ENCODE assay signal across 14 cellular contexts in genomic region chr12:120048258-120048657, GRCh38. TPM values are rescaled to one million over a fixed set of nuclear protein-coding genes. Genes with fewer than 3 reads are reported as not detected.
A peak's percentile ranks its signal among the peaks of the same experiment; 100 is the strongest.
DNase-seq lines count a peak whose midpoint lies in the region; ATAC-seq and TF ChIP-seq lines count a peak whose summit lies in the region.
"Had no signal": no experiment of that assay in that cellular context is flagged by ENCODE, and none has a peak within 500 bp of the region (broad histone marks: within the 10 kb centered on the region; RNA-seq: fewer than 3 reads in every experiment).

No MANE protein-coding gene starts in this region.

- H3K27me3 ChIP-seq in PC-9 (ENCODE audit: insufficient read depth, low read depth), result no peaks in the 10 kb centered on the region

- no peak overlapping the region for H3K4me3 ChIP-seq in PC-9
- H3K4me3 ChIP-seq: MG63 had no signal

- POLR2A ChIA-PET in PC-9 (lab: Charles Lee; ENCODE audit: unreplicated experiment), result no interaction called here

- H3K27ac ChIP-seq in PC-9, result peak overlapping the region; percentile 69

- ATAC-seq in stimulated activated effector memory CD8-positive, alpha-beta T cell treated with anti-CD3 and anti-CD28 coated beads, Interleukin-12 subunit alpha, Interleukin-12 subunit beta, amount 100 ng/mL, for 72 hours, result no peak

- no peaks in the 10 kb centered on the region for H4K20me1 ChIP-seq in PC-9 (ENCODE audit: insufficient read depth)

- CTCF ChIA-PET in PC-9 (lab: Charles Lee), result interaction anchor here (0.6 kb wide), 1 partner anchor 41 kb away, joined by 8 read pairs; no protein-coding TSS in a partner anchor

- H3K9me2 ChIP-seq in PC-9 (ENCODE audit: insufficient read depth), result no peaks in the 10 kb centered on the region

- no peaks in the 10 kb centered on the region for H3K79me2 ChIP-seq in PC-9 (ENCODE audit: low read depth)

- peaks cover 29% of the 10 kb centered on the region for H3K36me3 Mint-ChIP-seq in activated naive CD4-positive, alpha-beta T cell treated with anti-CD3 and anti-CD28 coated beads, Interleukin-2, amount 50 U/mL, for 24 hours
- H3K36me3 Mint-ChIP-seq in activated naive CD8-positive, alpha-beta T cell, result peaks cover 27% of the 10 kb centered on the region
- H3K36me3 Mint-ChIP-seq in stimulated activated effector memory CD8-positive, alpha-beta T cell treated with anti-CD3 and anti-CD28 coated beads, Interleukin-12 subunit alpha, Interleukin-12 subunit beta, amount 100 ng/mL, for 72 hours, result peaks cover 10% of the 10 kb centered on the region

- peak overlapping the region; percentile 91 for H3K27ac Mint-ChIP-seq in activated naive CD4-positive, alpha-beta T cell treated with anti-CD3 and anti-CD28 coated beads, Interleukin-2, amount 50 U/mL, for 24 hours
- peak overlapping the region; percentile 69 for H3K27ac Mint-ChIP-seq in activated naive CD8-positive, alpha-beta T cell
- H3K27ac Mint-ChIP-seq in stimulated activated effector memory CD8-positive, alpha-beta T cell treated with anti-CD3 and anti-CD28 coated beads, Interleukin-12 subunit alpha, Interleukin-12 subunit beta, amount 100 ng/mL, for 72 hours, result peak overlapping the region; percentile 88

- no peak for TF ChIP-seq CTCF in PC-9 (conservative IDR thresholded peaks at IDR 0.05)

- H3F3A ChIP-seq in PC-9 (ENCODE audit: insufficient read depth, low read depth), result 0 out of 2 replicates have a peak, but pooled peaks cover 13% of the 10 kb centered on the region

- no TSS peak for BruUV-seq in PC-9 (replicated peaks; lab: Mats Ljungman, UMichigan)

- H3K4me3 Mint-ChIP-seq in activated naive CD4-positive, alpha-beta T cell treated with anti-CD3 and anti-CD28 coated beads, Interleukin-2, amount 50 U/mL, for 24 hours, result peak overlapping the region; percentile 54
- H3K4me3 Mint-ChIP-seq in activated naive CD8-positive, alpha-beta T cell, result no peak overlapping the region
- H3K4me3 Mint-ChIP-seq in stimulated activated effector memory CD8-positive, alpha-beta T cell treated with anti-CD3 and anti-CD28 coated beads, Interleukin-12 subunit alpha, Interleukin-12 subunit beta, amount 100 ng/mL, for 72 hours, result no peak overlapping the region

- DNase-seq in activated naive CD4-positive, alpha-beta T cell (lab: John Stamatoyannopoulos, UW), result no peak
- DNase-seq in PC-9 (no peak), C1 segment of cervical spinal cord (lab: John Stamatoyannopoulos, UW) (no peak)
- no peak for DNase-seq in stimulated activated effector memory CD8-positive, alpha-beta T cell treated with anti-CD3 and anti-CD28 coated beads, Interleukin-12 subunit alpha, Interleukin-12 subunit beta, amount 100 ng/mL, for 72 hours (ENCODE audit: low spot score in 2 of 2)
- no peak for DNase-seq in stimulated activated CD4-positive, alpha-beta T cell treated with anti-CD3 and anti-CD28 coated beads, Interleukin-4, amount 100 ng/mL, for 4 hours
- DNase-seq: Caco-2, MG63, NCI-H1092 treated with DMSO at 0.1 percent for 48 hours, NCI-H187 treated with DMSO at 0.1 percent for 48 hours, NCI-H2171, NCI-H446 treated with DMSO at 0.1 percent for 48 hours, NCI-H748 treated with DMSO at 0.1 percent for 48 hours had no signal

- intact Hi-C loops in PC-9 (cut with micrococcal nuclease; ENCODE audit: unreplicated experiment), result no loop called here

- peaks cover 54% of the 10 kb centered on the region for H3K4me1 Mint-ChIP-seq in activated naive CD4-positive, alpha-beta T cell treated with anti-CD3 and anti-CD28 coated beads, Interleukin-2, amount 50 U/mL, for 24 hours
- peaks cover 41% of the 10 kb centered on the region for H3K4me1 Mint-ChIP-seq in activated naive CD8-positive, alpha-beta T cell (ENCODE audit: low read depth)
- H3K4me1 Mint-ChIP-seq in stimulated activated effector memory CD8-positive, alpha-beta T cell treated with anti-CD3 and anti-CD28 coated beads, Interleukin-12 subunit alpha, Interleukin-12 subunit beta, amount 100 ng/mL, for 72 hours, result peaks cover 42% of the 10 kb centered on the region

- no peaks in the 10 kb centered on the region for H3K9me3 ChIP-seq in PC-9 (ENCODE audit: insufficient read depth, low read depth)
- H3K9me3 ChIP-seq: MG63 had no signal

- H3K27me3 Mint-ChIP-seq in activated naive CD4-positive, alpha-beta T cell treated with anti-CD3 and anti-CD28 coated beads, Interleukin-2, amount 50 U/mL, for 24 hours, result no peaks in the 10 kb centered on the region
- no peaks in the 10 kb centered on the region for H3K27me3 Mint-ChIP-seq in activated naive CD8-positive, alpha-beta T cell

- H2AFZ ChIP-seq in PC-9, result no peak overlapping the region

- no peaks in the 10 kb centered on the region for H3K36me3 ChIP-seq in PC-9 (ENCODE audit: low read depth)
- H3K36me3 ChIP-seq: MG63 had no signal

- H3K9me3 Mint-ChIP-seq in activated naive CD4-positive, alpha-beta T cell treated with anti-CD3 and anti-CD28 coated beads, Interleukin-2, amount 50 U/mL, for 24 hours, result peaks cover 8% of the 10 kb centered on the region
- H3K9me3 Mint-ChIP-seq in activated naive CD8-positive, alpha-beta T cell (ENCODE audit: low read depth), result no peaks in the 10 kb centered on the region
- H3K9me3 Mint-ChIP-seq in stimulated activated effector memory CD8-positive, alpha-beta T cell treated with anti-CD3 and anti-CD28 coated beads, Interleukin-12 subunit alpha, Interleukin-12 subunit beta, amount 100 ng/mL, for 72 hours, result no peaks in the 10 kb centered on the region

- H3K4me1 ChIP-seq in PC-9 (replicated peaks; ENCODE audit: insufficient read depth), result peaks cover 39% of the 10 kb centered on the region

- H3K4me2 ChIP-seq in PC-9, result peak overlapping the region; percentile 17; the same call in 1 of the 2 replicates

RNA-seq across cellular contexts. Expression of gene BICDL1, which starts 59.2 kb away (rescaled TPM):
- total RNA-seq in PC-9 (2021), result 14.4 and 18.6 TPM in 2 replicates
